8 cellular contexts compared by ENCODE assay signal in the genomic region with DNA sequence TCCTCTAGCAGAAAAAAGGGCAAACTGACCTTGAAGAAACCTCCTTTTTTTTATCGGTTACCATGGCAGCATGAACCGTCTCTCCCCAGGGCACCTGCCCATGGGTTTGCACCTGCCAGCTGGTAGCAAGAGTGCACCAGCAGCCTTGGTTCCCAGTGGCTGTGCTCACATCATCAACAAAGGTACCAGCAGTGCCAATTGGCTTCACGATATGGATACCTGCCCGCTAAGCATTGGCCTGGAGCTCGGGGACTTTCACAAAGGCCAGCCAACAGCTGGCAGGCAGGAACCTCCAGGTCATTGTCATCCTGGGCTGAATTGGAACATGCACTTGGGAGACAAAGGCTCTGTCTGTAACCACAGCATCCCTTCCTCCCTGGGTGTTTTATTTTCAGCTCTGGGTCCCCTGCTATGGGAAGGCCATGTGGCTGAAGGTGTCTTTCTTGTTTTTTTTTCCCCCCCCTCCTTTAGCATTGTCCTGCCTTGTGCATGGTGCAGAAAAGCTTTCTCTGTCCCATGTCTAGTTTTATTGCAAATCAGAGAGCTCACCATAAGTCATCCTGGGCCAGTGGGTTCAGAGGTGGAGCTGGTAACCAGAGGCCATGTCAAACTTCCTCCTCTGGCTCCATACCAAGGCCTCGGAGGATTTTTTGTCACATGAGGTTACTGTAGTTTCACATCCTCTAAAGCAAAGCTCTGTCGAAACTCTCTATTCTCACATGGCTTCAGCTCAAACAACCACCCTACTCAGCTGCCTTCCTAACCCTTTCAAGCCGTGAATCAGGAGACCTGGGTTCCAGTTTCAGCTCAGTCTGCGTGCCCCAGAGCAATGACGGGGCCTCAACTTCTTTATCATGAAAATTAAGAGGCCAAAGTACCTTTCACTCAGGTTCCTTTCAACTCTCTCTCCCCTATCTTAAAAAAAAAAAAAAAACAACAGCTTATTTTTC.
DNase-seq lines count a peak whose midpoint lies in the region; ATAC-seq and TF ChIP-seq lines count a peak whose summit lies in the region.

No MANE protein-coding gene starts in this region.

- peak overlapping the region; percentile 53 for H3K4me3 ChIP-seq in BLaER1
- no peak overlapping the region for H3K4me3 ChIP-seq in left lung

- no peak for TF ChIP-seq CTCF in left lung (IDR thresholded peaks at IDR 0.05)

- H3K9me3 Mint-ChIP-seq in activated naive CD8-positive, alpha-beta T cell treated with anti-CD3 and anti-CD28 coated beads, Interleukin-2, amount 50 U/mL, for 24 hours: peaks cover 3% of the 10 kb centered on the region

- H3K9ac ChIP-seq in BLaER1: peak overlapping the region; percentile 69

- intact Hi-C loops in left lung (cut with DNase I): no loop called here

- no peaks in the 10 kb centered on the region for H3K36me3 ChIP-seq in BLaER1
- H3K36me3 ChIP-seq in left lung: no peaks in the 10 kb centered on the region

- peaks cover 3% of the 10 kb centered on the region for H3K27me3 Mint-ChIP-seq in activated naive CD8-positive, alpha-beta T cell treated with anti-CD3 and anti-CD28 coated beads, Interleukin-2, amount 50 U/mL, for 24 hours

- H3K4me2 ChIP-seq in BLaER1: peak overlapping the region; percentile 91

- H3K4me1 ChIP-seq in BLaER1: peaks cover 71% of the 10 kb centered on the region
- peaks cover 7 to 77% of the 10 kb centered on the region in 2 donors for H3K4me1 ChIP-seq in left lung

- H3K4me3 Mint-ChIP-seq in activated naive CD8-positive, alpha-beta T cell treated with anti-CD3 and anti-CD28 coated beads, Interleukin-2, amount 50 U/mL, for 24 hours: no peak overlapping the region

- H3K27me3 ChIP-seq in BLaER1: no peaks in the 10 kb centered on the region
- H3K27me3 ChIP-seq in left lung: no peaks in the 10 kb centered on the region

- DNase-seq in NOMO-1 treated with DMSO at 0.1 percent for 48 hours (lab: John Stamatoyannopoulos, UW; ENCODE audit: unreplicated experiment) (peak; percentile 98), left lung (peak in 1 of 2 donors; percentile 66), NCI-H446 (lab: John Stamatoyannopoulos, UW) (no peak)
- DNase-seq in activated naive CD8-positive, alpha-beta T cell treated with anti-CD3 and anti-CD28 coated beads, Interleukin-2, amount 50 U/mL, for 24 hours: peak; percentile 31
- DNase-seq in stimulated activated naive CD8-positive, alpha-beta T cell treated with anti-CD3 and anti-CD28 coated beads, Interleukin-15, Interleukin-2, amounts not matched to agents 100 U/mL and 50 U/mL, for 24 hours: peak; percentile 41

- H3K27ac ChIP-seq in BLaER1: peak overlapping the region; percentile 89
- peak overlapping the region in 1 of 2 donors; percentile 92 for H3K27ac ChIP-seq in left lung

- peak overlapping the region; percentile 47 for H3K27ac Mint-ChIP-seq in activated naive CD8-positive, alpha-beta T cell treated with anti-CD3 and anti-CD28 coated beads, Interleukin-2, amount 50 U/mL, for 24 hours

- no peaks in the 10 kb centered on the region for H3K36me3 Mint-ChIP-seq in activated naive CD8-positive, alpha-beta T cell treated with anti-CD3 and anti-CD28 coated beads, Interleukin-2, amount 50 U/mL, for 24 hours (ENCODE audit: low read depth)

- peaks cover 21% of the 10 kb centered on the region for H3K9me3 ChIP-seq in BLaER1
- H3K9me3 ChIP-seq in left lung: no peaks in the 10 kb centered on the region

- peaks cover 36% of the 10 kb centered on the region for H3K4me1 Mint-ChIP-seq in activated naive CD8-positive, alpha-beta T cell treated with anti-CD3 and anti-CD28 coated beads, Interleukin-2, amount 50 U/mL, for 24 hours

- peak; percentile 99 for ATAC-seq in GM19035 (IDR thresholded peaks at IDR 0.05; ENCODE audit: unreplicated experiment)
- peak; percentile 98 for ATAC-seq in HG03139 (IDR thresholded peaks at IDR 0.05; ENCODE audit: unreplicated experiment)
- peak; percentile 89 for ATAC-seq in activated naive CD8-positive, alpha-beta T cell treated with anti-CD3 and anti-CD28 coated beads, Interleukin-2, amount 50 U/mL, for 24 hours
- ATAC-seq in left lung: peak; percentile 78
- peak; percentile 85 for ATAC-seq in stimulated activated naive CD8-positive, alpha-beta T cell treated with anti-CD3 and anti-CD28 coated beads, Interleukin-15, Interleukin-2, amounts not matched to agents 100 U/mL and 50 U/mL, for 24 hours

- H4K20me1 ChIP-seq in BLaER1: no peaks in the 10 kb centered on the region

Comparison
In these comparisons a context has a peak if more than half of its experiments do, and no peak if none do; other contexts are left out.
1. DNase-seq: peak in NOMO-1 treated with DMSO at 0.1 percent for 48 hours (single experiment), activated naive CD8-positive, alpha-beta T cell treated with anti-CD3 and anti-CD28 coated beads, Interleukin-2, amount 50 U/mL, for 24 hours (single experiment) and stimulated activated naive CD8-positive, alpha-beta T cell treated with anti-CD3 and anti-CD28 coated beads, Interleukin-15, Interleukin-2, amounts not matched to agents 100 U/mL and 50 U/mL, for 24 hours (single experiment); none in NCI-H446 (0 of 2).
2. Peak in every context shown above with its lines, with median percentiles within 50 percentile points of each other: ATAC-seq.